19 cellular contexts compared by ENCODE assay signal in genomic region chr16:354971-355441, GRCh38. TPM values are rescaled to one million over a fixed set of nuclear protein-coding genes. Genes with fewer than 3 reads are reported as not detected.
DNase-seq lines count a peak whose midpoint lies in the region; ATAC-seq, FAIRE-seq and TF ChIP-seq lines count a peak whose summit lies in the region.
"Had no signal": no experiment of that assay in that cellular context is flagged by ENCODE, and none has a peak within 500 bp of the region (broad histone marks: within the 10 kb centered on the region; RNA-seq: fewer than 3 reads in every experiment).

No MANE protein-coding gene starts in this region.

- no peak overlapping the region for H3K27ac ChIP-seq in BLaER1
- H3K27ac ChIP-seq: neutrophil, sigmoid colon, upper lobe of left lung had no signal

- H3K4me2 ChIP-seq in BLaER1: no peak overlapping the region

- POLR2A ChIA-PET in activated CD8-positive, alpha-beta T cell treated with anti-CD3 and anti-CD28 coated beads for 36 hours (lab: Charles Lee): interaction anchor here (1.0 to 1.3 kb wide), 3 partner anchors 10 to 149 kb away, joined by 3 to 5 read pairs (median 3); no protein-coding TSS in a partner anchor

- no peaks in the 10 kb centered on the region for H3K27me3 Mint-ChIP-seq in activated CD4-positive, alpha-beta T cell treated with anti-CD3 and anti-CD28 coated beads, Interleukin-2, amount 10 ng/mL, durations not matched to agents 24 days and 14 days
- no peaks in the 10 kb centered on the region for H3K27me3 Mint-ChIP-seq in activated CD8-positive, alpha-beta T cell treated with anti-CD3 and anti-CD28 coated beads for 36 hours
- H3K27me3 Mint-ChIP-seq: stimulated activated naive B cell treated with anti-CD40 and anti-IgM and Interleukin-4, amounts not matched to agents 10 μg/mL and 1 μg/mL and 100 μg/mL, for 72 hours had no signal

- H4K20me1 ChIP-seq in BLaER1: peaks cover 20% of the 10 kb centered on the region

- H3K9me3 ChIP-seq in BLaER1 (no peaks in the 10 kb centered on the region), mononuclear cell (ENCODE audit: low read depth, low read length) (no peaks in the 10 kb centered on the region)
- H3K9me3 ChIP-seq: heart right ventricle, neutrophil, sigmoid colon, upper lobe of left lung had no signal

- no peaks in the 10 kb centered on the region for H3K9me3 Mint-ChIP-seq in activated CD4-positive, alpha-beta T cell treated with anti-CD3 and anti-CD28 coated beads, Interleukin-2, amount 10 ng/mL, durations not matched to agents 24 days and 14 days
- no peaks in the 10 kb centered on the region for H3K9me3 Mint-ChIP-seq in activated CD8-positive, alpha-beta T cell treated with anti-CD3 and anti-CD28 coated beads for 36 hours
- H3K9me3 Mint-ChIP-seq: stimulated activated naive B cell treated with anti-CD40 and anti-IgM and Interleukin-4, amounts not matched to agents 10 μg/mL and 1 μg/mL and 100 μg/mL, for 72 hours had no signal

- H3K9ac ChIP-seq in BLaER1: 0 out of 2 replicates have a peak overlapping the region, but pooled peaks have one; percentile 19

- H3K36me3 Mint-ChIP-seq in activated CD4-positive, alpha-beta T cell treated with anti-CD3 and anti-CD28 coated beads, Interleukin-2, amount 10 ng/mL, durations not matched to agents 24 days and 14 days (ENCODE audit: low read depth): peaks cover 6% of the 10 kb centered on the region
- peaks cover 10% of the 10 kb centered on the region for H3K36me3 Mint-ChIP-seq in activated CD8-positive, alpha-beta T cell treated with anti-CD3 and anti-CD28 coated beads for 36 hours (ENCODE audit: low read depth)

- intact Hi-C loops in activated CD4-positive, alpha-beta T cell treated with anti-CD3 and anti-CD28 coated beads, Interleukin-2, amount 10 ng/mL, durations not matched to agents 24 days and 14 days (cut with micrococcal nuclease): no loop called here
- intact Hi-C loops in activated CD8-positive, alpha-beta T cell treated with anti-CD3 and anti-CD28 coated beads for 36 hours (cut with micrococcal nuclease): loop anchor here (10.0 kb wide), 1 partner anchor 120 kb away; the partner anchor contains the start of gene FAM234A

- H3K4me1 ChIP-seq in BLaER1 (peaks cover 29% of the 10 kb centered on the region), mononuclear cell (ENCODE audit: insufficient read depth, low read length) (peaks cover 45% of the 10 kb centered on the region)

- CTCF ChIA-PET in activated CD8-positive, alpha-beta T cell treated with anti-CD3 and anti-CD28 coated beads for 36 hours (lab: Charles Lee): interaction anchor here (1.0 kb wide), 2 partner anchors 238 to 248 kb away, joined by 3 read pairs; no protein-coding TSS in a partner anchor

- H3K27me3 ChIP-seq in BLaER1 (no peaks in the 10 kb centered on the region), mononuclear cell (ENCODE audit: insufficient read depth, low read length) (no peaks in the 10 kb centered on the region)
- H3K27me3 ChIP-seq: heart right ventricle, neutrophil, sigmoid colon, upper lobe of left lung had no signal

- DNase-seq in activated CD4-positive, alpha-beta T cell treated with anti-CD3 and anti-CD28 coated beads, Interleukin-2, amount 50 U/mL, for 1 hour: peak; percentile 47
- DNase-seq in activated CD4-positive, alpha-beta T cell treated with anti-CD3 and anti-CD28 coated beads, Interleukin-2, amount 10 ng/mL, durations not matched to agents 24 days and 14 days: no peak
- peak; percentile 59 for DNase-seq in activated CD8-positive, alpha-beta T cell treated with anti-CD3 and anti-CD28 coated beads for 36 hours
- DNase-seq in GM19238 (ENCODE audit: insufficient read length, low spot score) (no peak), GM12892 (ENCODE audit: insufficient read length) (no peak)
- DNase-seq: C1 segment of cervical spinal cord; DND-41; mesendoderm; NCI-H1694 treated with DMSO at 0.1 percent for 48 hours; NCI-H446; stimulated activated naive B cell treated with anti-CD40 and anti-IgM and Interleukin-4, amounts not matched to agents 10 μg/mL and 1 μg/mL and 100 μg/mL, for 72 hours had no signal

- H3K4me3 ChIP-seq in BLaER1 (no peak overlapping the region), mononuclear cell (ENCODE audit: low read length) (peak overlapping the region; percentile 24)
- H3K4me3 ChIP-seq: heart right ventricle, sigmoid colon, upper lobe of left lung had no signal

- ATAC-seq in activated CD8-positive, alpha-beta T cell treated with anti-CD3 and anti-CD28 coated beads for 36 hours: no peak
- no peak for ATAC-seq in GM21576 (IDR thresholded peaks at IDR 0.05; ENCODE audit: unreplicated experiment)
- ATAC-seq: heart right ventricle; stimulated activated naive B cell treated with anti-CD40 and anti-IgM and Interleukin-4, amounts not matched to agents 10 μg/mL and 1 μg/mL and 100 μg/mL, for 72 hours had no signal

- H3K36me3 ChIP-seq in BLaER1: peaks cover 9% of the 10 kb centered on the region

- no peak for FAIRE-seq in GM12892 (lab: Jason Lieb, UNC)
- FAIRE-seq: islet of Langerhans had no signal

- TF ChIP-seq POLR2A in GM12892 (IDR thresholded peaks at IDR 0.05; ENCODE audit: low read depth, low read length): no peak

- no peak overlapping the region for H3K27ac Mint-ChIP-seq in activated CD4-positive, alpha-beta T cell treated with anti-CD3 and anti-CD28 coated beads, Interleukin-2, amount 10 ng/mL, durations not matched to agents 24 days and 14 days
- H3K27ac Mint-ChIP-seq in activated CD8-positive, alpha-beta T cell treated with anti-CD3 and anti-CD28 coated beads for 36 hours: peak overlapping the region; percentile 83
- H3K27ac Mint-ChIP-seq: stimulated activated naive B cell treated with anti-CD40 and anti-IgM and Interleukin-4, amounts not matched to agents 10 μg/mL and 1 μg/mL and 100 μg/mL, for 72 hours had no signal

- peaks cover 14% of the 10 kb centered on the region for H3K4me1 Mint-ChIP-seq in activated CD4-positive, alpha-beta T cell treated with anti-CD3 and anti-CD28 coated beads, Interleukin-2, amount 10 ng/mL, durations not matched to agents 24 days and 14 days
- H3K4me1 Mint-ChIP-seq in activated CD8-positive, alpha-beta T cell treated with anti-CD3 and anti-CD28 coated beads for 36 hours (ENCODE audit: low read depth): peaks cover 30% of the 10 kb centered on the region

- no peak overlapping the region for H3K4me3 Mint-ChIP-seq in activated CD4-positive, alpha-beta T cell treated with anti-CD3 and anti-CD28 coated beads, Interleukin-2, amount 10 ng/mL, durations not matched to agents 24 days and 14 days
- H3K4me3 Mint-ChIP-seq in activated CD8-positive, alpha-beta T cell treated with anti-CD3 and anti-CD28 coated beads for 36 hours: peak overlapping the region; percentile 40

- TF ChIP-seq CTCF in activated CD8-positive, alpha-beta T cell treated with anti-CD3 and anti-CD28 coated beads for 36 hours (IDR thresholded peaks at IDR 0.05): no peak

RNA-seq across cellular contexts. Expression of gene AXIN1, which starts 2.5 kb away (rescaled TPM):
- 26.7 and 27.9 TPM in 2 replicates for total RNA-seq in activated CD4-positive, alpha-beta T cell treated with anti-CD3 and anti-CD28 coated beads, Interleukin-2, amount 10 ng/mL, durations not matched to agents 24 days and 14 days
- 10 to 100 TPM; 24.1 to 24.9 TPM for total RNA-seq in activated CD8-positive, alpha-beta T cell treated with anti-CD3 and anti-CD28 coated beads for 36 hours
- 35.8 TPM for total RNA-seq in mononuclear cell
- 8.6 TPM for polyA plus RNA-seq in GM12892 (2012; ENCODE audit: missing spikeins)

RNA-seq across cellular contexts. Expression of gene MRPL28, which starts 15.3 kb away (rescaled TPM):
- total RNA-seq in activated CD4-positive, alpha-beta T cell treated with anti-CD3 and anti-CD28 coated beads, Interleukin-2, amount 10 ng/mL, durations not matched to agents 24 days and 14 days: 106 and 109 TPM in 2 replicates
- total RNA-seq in activated CD8-positive, alpha-beta T cell treated with anti-CD3 and anti-CD28 coated beads for 36 hours: 10 to 100 TPM; 95.0 to 98.2 TPM
- total RNA-seq in mononuclear cell: 19.9 TPM
- polyA plus RNA-seq in GM12892 (2012; ENCODE audit: missing spikeins): 59.7 TPM

RNA-seq across cellular contexts. Expression of gene PGAP6, which starts 26.8 kb away (rescaled TPM):
- 34.1 and 37.8 TPM in 2 replicates for total RNA-seq in activated CD4-positive, alpha-beta T cell treated with anti-CD3 and anti-CD28 coated beads, Interleukin-2, amount 10 ng/mL, durations not matched to agents 24 days and 14 days
- total RNA-seq in activated CD8-positive, alpha-beta T cell treated with anti-CD3 and anti-CD28 coated beads for 36 hours: 10 to 100 TPM; 21.9 to 24.8 TPM
- total RNA-seq in mononuclear cell: 24.8 TPM
- polyA plus RNA-seq in GM12892 (2012; ENCODE audit: missing spikeins): 20.9 TPM

RNA-seq across cellular contexts. Expression of gene NME4, which starts 42.0 kb away (rescaled TPM):
- 64.3 and 64.8 TPM in 2 replicates for total RNA-seq in activated CD4-positive, alpha-beta T cell treated with anti-CD3 and anti-CD28 coated beads, Interleukin-2, amount 10 ng/mL, durations not matched to agents 24 days and 14 days
- 10 to 100 TPM; 22.9 to 24.2 TPM for total RNA-seq in activated CD8-positive, alpha-beta T cell treated with anti-CD3 and anti-CD28 coated beads for 36 hours
- 15.0 TPM for total RNA-seq in mononuclear cell
- 84.7 TPM for polyA plus RNA-seq in GM12892 (2012; ENCODE audit: missing spikeins)

RNA-seq across cellular contexts. Expression of gene DECR2, which starts 46.7 kb away (rescaled TPM):
- total RNA-seq in activated CD4-positive, alpha-beta T cell treated with anti-CD3 and anti-CD28 coated beads, Interleukin-2, amount 10 ng/mL, durations not matched to agents 24 days and 14 days: 17.6 and 18.5 TPM in 2 replicates
- 1 to 10 TPM; 9.7 to 10.0 TPM for total RNA-seq in activated CD8-positive, alpha-beta T cell treated with anti-CD3 and anti-CD28 coated beads for 36 hours
- 2.9 TPM for total RNA-seq in mononuclear cell
- 7.7 TPM for polyA plus RNA-seq in GM12892 (2012; ENCODE audit: missing spikeins)

Comparison
In these comparisons a context has a peak if more than half of its experiments do, and no peak if none do; other contexts are left out.
1. DNase-seq: peak in activated CD4-positive, alpha-beta T cell treated with anti-CD3 and anti-CD28 coated beads, Interleukin-2, amount 50 U/mL, for 1 hour (single experiment) and activated CD8-positive, alpha-beta T cell treated with anti-CD3 and anti-CD28 coated beads for 36 hours (single experiment); none in activated CD4-positive, alpha-beta T cell treated with anti-CD3 and anti-CD28 coated beads, Interleukin-2, amount 10 ng/mL, durations not matched to agents 24 days and 14 days (single experiment), GM19238 (single experiment) and GM12892 (single experiment).